In the genomic region with DNA sequence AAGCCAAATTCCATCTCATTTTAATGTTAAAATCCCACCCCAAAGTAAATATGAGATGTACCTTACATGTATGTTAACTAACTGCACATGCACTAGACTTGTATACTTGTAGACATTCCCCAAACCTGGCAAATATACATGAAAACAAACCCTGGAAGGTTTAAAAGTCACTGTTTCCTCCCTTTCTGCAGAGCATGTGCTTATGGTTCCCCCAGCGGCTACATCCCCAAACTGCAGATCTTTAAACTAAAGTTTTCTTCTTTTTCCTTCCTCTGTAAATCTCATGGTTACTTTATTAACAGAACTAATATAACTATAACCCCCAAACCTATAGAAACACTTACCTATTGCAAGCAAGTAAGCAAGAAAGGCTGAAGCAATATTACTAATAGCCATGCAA, we compare ENCODE assay signal across 13 cellular contexts.
DNase-seq lines count a peak whose midpoint lies in the region; ATAC-seq, FAIRE-seq and TF ChIP-seq lines count a peak whose summit lies in the region.
"Had no signal": no experiment of that assay in that cellular context is flagged by ENCODE, and none has a peak within 500 bp of the region (broad histone marks: within the 10 kb centered on the region; RNA-seq: fewer than 3 reads in every experiment).

No MANE protein-coding gene starts in this region.

- H3K27me3 ChIP-seq in A673 (replicated peaks; ENCODE audit: insufficient read depth, low read depth, low read length, poor library complexity), result no peaks in the 10 kb centered on the region
- no peaks in the 10 kb centered on the region for H3K27me3 ChIP-seq in Panc1 (ENCODE audit: control insufficient read depth, insufficient read depth, low read length)
- H3K27me3 ChIP-seq in BE2C, result no peaks in the 10 kb centered on the region
- H3K27me3 ChIP-seq: ovary had no signal

- BruUV-seq in A673 (replicated peaks; lab: Mats Ljungman, UMichigan) (no TSS peak), Panc1 (replicated peaks; lab: Mats Ljungman, UMichigan) (no TSS peak)

- H3K4me1 ChIP-seq in A673 (ENCODE audit: insufficient read depth, low read length, poor library complexity, severe bottlenecking) (peaks cover 6% of the 10 kb centered on the region), Panc1 (ENCODE audit: control insufficient read depth, insufficient read depth, low read length) (no peaks in the 10 kb centered on the region), BE2C (peaks cover 4% of the 10 kb centered on the region)
- H3K4me1 ChIP-seq: Caco-2 had no signal

- H3K4me3 Mint-ChIP-seq in glutamatergic neuron (ENCODE audit: unreplicated experiment), result no peak overlapping the region
- H3K4me3 Mint-ChIP-seq: activated naive CD8-positive, alpha-beta T cell treated with anti-CD3 and anti-CD28 coated beads, Interleukin-2, amount 50 U/mL, for 24 hours had no signal

- TF ChIP-seq POLR2A in H54 (IDR thresholded peaks at IDR 0.05; ENCODE audit: low read depth, low read length), result no peak

- H3K36me3 ChIP-seq in A673 (ENCODE audit: insufficient read depth, low read length, poor library complexity, severe bottlenecking) (no peaks in the 10 kb centered on the region), Panc1 (ENCODE audit: control insufficient read depth, insufficient read depth, low read length) (no peaks in the 10 kb centered on the region), BE2C (no peaks in the 10 kb centered on the region)
- H3K36me3 ChIP-seq: ovary had no signal

- ATAC-seq in Panc1 (no peak), HG03139 (IDR thresholded peaks at IDR 0.05; ENCODE audit: unreplicated experiment) (no peak)
- ATAC-seq: activated naive CD8-positive, alpha-beta T cell treated with anti-CD3 and anti-CD28 coated beads, Interleukin-2, amount 50 U/mL, for 24 hours had no signal

- POLR2A ChIA-PET in A673 (lab: Charles Lee; ENCODE audit: low non-redundant PET) (interaction anchor here (0.6 kb wide), 1 partner anchor 24 kb away, joined by 32 read pairs; no protein-coding TSS in a partner anchor), Panc1 (lab: Charles Lee) (no interaction called here)

- no peak for DNase-seq in A673 (ENCODE audit: low spot score)
- no peak for DNase-seq in H54 (ENCODE audit: insufficient read length, low spot score)
- DNase-seq in Panc1 (ENCODE audit: low read depth, low spot score), result no peak
- no peak for DNase-seq in glutamatergic neuron
- no peak for DNase-seq in GM19238 (ENCODE audit: insufficient read length, low spot score)
- DNase-seq in BE2C, result no peak
- no peak for DNase-seq in activated T-cell treated with anti-CD3 and anti-CD28 coated beads, Interleukin-2, amount 50 U/mL, for 48 hours
- DNase-seq: activated CD4-positive, alpha-beta T cell treated with anti-CD3 and anti-CD28 coated beads for 1 hour; activated naive CD8-positive, alpha-beta T cell treated with anti-CD3 and anti-CD28 coated beads, Interleukin-2, amount 50 U/mL, for 24 hours; NCI-H446; ovary had no signal

- H3K9me3 ChIP-seq in A673 (ENCODE audit: low read depth, low read length, poor library complexity, severe bottlenecking) (no peaks in the 10 kb centered on the region), Panc1 (ENCODE audit: control insufficient read depth, insufficient read depth, low read depth, low read length) (no peaks in the 10 kb centered on the region), BE2C (no peaks in the 10 kb centered on the region)
- H3K9me3 ChIP-seq: Caco-2, ovary had no signal

- intact Hi-C loops in A673 (cut with micrococcal nuclease; ENCODE audit: unreplicated experiment), result no loop called here
- intact Hi-C loops in Panc1 (cut with micrococcal nuclease; ENCODE audit: unreplicated experiment), result no loop called here

- no peaks in the 10 kb centered on the region for H3K27me3 Mint-ChIP-seq in glutamatergic neuron (ENCODE audit: unreplicated experiment)
- H3K27me3 Mint-ChIP-seq: activated naive CD8-positive, alpha-beta T cell treated with anti-CD3 and anti-CD28 coated beads, Interleukin-2, amount 50 U/mL, for 24 hours had no signal

- no peak overlapping the region for H3K27ac Mint-ChIP-seq in glutamatergic neuron (ENCODE audit: unreplicated experiment)
- H3K27ac Mint-ChIP-seq: activated naive CD8-positive, alpha-beta T cell treated with anti-CD3 and anti-CD28 coated beads, Interleukin-2, amount 50 U/mL, for 24 hours had no signal

- TF ChIP-seq CTCF in A673 (conservative IDR thresholded peaks at IDR 0.05; ENCODE audit: low read depth, low read length) (peak; percentile 14; the same call in 1 of the 2 replicates), Panc1 (IDR thresholded peaks at IDR 0.05) (peak; percentile 52; the same call in 1 of the 2 replicates), glutamatergic neuron (IDR thresholded peaks at IDR 0.05; ENCODE audit: partially characterized antibody, unreplicated experiment) (peak; percentile 62), BE2C (IDR thresholded peaks at IDR 0.05; ENCODE audit: low read depth, low read length) (no peak)

- no peaks in the 10 kb centered on the region for H3K36me3 Mint-ChIP-seq in glutamatergic neuron (ENCODE audit: unreplicated experiment)

- in situ Hi-C loops in Panc1 (cut with HindIII; ENCODE audit: low pct_unique_long_range_greater_than_20kb, low sequenced_read_pairs), result no loop called here

- CTCF ChIA-PET in A673 (lab: Charles Lee), result no interaction called here
- CTCF ChIA-PET in Panc1 (lab: Charles Lee), result no interaction called here

- peaks cover 11% of the 10 kb centered on the region for H3K4me1 Mint-ChIP-seq in glutamatergic neuron (ENCODE audit: low read depth, unreplicated experiment)
- H3K4me1 Mint-ChIP-seq: activated naive CD8-positive, alpha-beta T cell treated with anti-CD3 and anti-CD28 coated beads, Interleukin-2, amount 50 U/mL, for 24 hours had no signal

- peak; percentile 58 for FAIRE-seq in H54 (lab: Jason Lieb, UNC)

- no peaks in the 10 kb centered on the region for H3K9me3 Mint-ChIP-seq in glutamatergic neuron (ENCODE audit: unreplicated experiment)
- H3K9me3 Mint-ChIP-seq: activated naive CD8-positive, alpha-beta T cell treated with anti-CD3 and anti-CD28 coated beads, Interleukin-2, amount 50 U/mL, for 24 hours had no signal

- H3K27ac ChIP-seq in A673 (ENCODE audit: low read depth, low read length, poor library complexity, severe bottlenecking), result no peak overlapping the region
- H3K27ac ChIP-seq in Panc1 (ENCODE audit: low read length), result no peak overlapping the region
- H3K27ac ChIP-seq: ovary had no signal

- H3K4me3 ChIP-seq in A673 (ENCODE audit: low read depth, low read length, poor library complexity, severe bottlenecking) (no peak overlapping the region), Panc1 (ENCODE audit: low read depth in 2 of 2, low read length in 2 of 2) (no peak overlapping the region), BE2C (ENCODE audit: low read depth, low read length) (no peak overlapping the region)
- H3K4me3 ChIP-seq: ovary had no signal
